ENCODE assay signal across 8 cellular contexts in the genomic region with DNA sequence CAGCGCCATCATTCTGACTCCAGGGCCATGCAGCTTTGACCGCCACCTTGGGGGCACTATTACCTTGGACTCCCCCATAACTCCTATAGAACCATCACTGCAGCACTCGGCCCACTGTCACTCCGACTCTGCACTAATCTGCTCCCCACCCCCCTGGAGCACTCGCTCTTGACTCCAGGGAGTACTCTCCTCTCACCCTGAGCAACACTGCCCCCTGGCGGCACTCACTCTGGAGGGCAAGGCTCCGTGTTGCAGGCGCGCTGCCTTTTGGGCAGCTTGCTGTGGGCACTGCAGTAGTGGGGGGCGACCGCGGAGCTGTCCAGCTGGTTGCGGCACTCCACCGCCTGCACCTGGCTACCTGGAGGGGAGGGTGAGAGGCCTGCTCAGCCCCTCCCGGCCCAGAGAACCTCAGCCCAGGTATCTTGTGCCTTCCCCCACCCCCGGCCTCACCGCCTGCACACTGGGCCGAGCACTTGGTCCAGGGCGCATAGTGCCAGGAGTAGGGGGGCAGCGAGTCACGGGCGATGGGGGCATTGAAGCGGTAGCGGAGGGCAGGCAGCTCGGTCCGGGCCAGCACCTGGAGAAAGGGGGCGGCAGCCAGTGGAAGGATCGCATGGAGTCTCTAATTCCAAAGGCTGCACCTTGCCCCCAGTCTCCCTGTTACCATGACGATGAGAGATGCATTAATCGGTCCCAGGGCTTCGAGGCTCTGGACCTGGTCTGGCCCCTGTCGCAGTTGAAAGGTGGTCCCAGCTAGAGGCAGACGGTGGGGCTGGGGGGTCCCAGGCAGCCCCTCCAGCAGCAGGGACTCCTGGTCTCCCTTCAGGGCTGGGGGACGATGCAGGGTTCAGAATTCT. TPM values are rescaled to one million over a fixed set of nuclear protein-coding genes. Genes with fewer than 3 reads are reported as not detected.
DNase-seq lines count a peak whose midpoint lies in the region; ATAC-seq and TF ChIP-seq lines count a peak whose summit lies in the region.

No MANE protein-coding gene starts in this region.

- peak; percentile 44 for TF ChIP-seq CTCF in fibroblast of villous mesenchyme (IDR thresholded peaks at IDR 0.05; ENCODE audit: insufficient read depth, low read depth, low read length)

- no peak overlapping the region for H3K4me3 ChIP-seq in fibroblast of villous mesenchyme (ENCODE audit: low read depth, low read length)

- DNase-seq in DMS 273 (lab: John Stamatoyannopoulos, UW; ENCODE audit: unreplicated experiment): peak; percentile 70
- no peak for DNase-seq in DMS 273 treated with DMSO at 0.1 percent for 48 hours (lab: John Stamatoyannopoulos, UW)
- peak; percentile 30 to 43 for DNase-seq in NCI-H1930 (lab: John Stamatoyannopoulos, UW)
- DNase-seq in activated CD8-positive, alpha-beta memory T cell treated with anti-CD3 and anti-CD28 coated beads, Interleukin-2, amount 50 U/mL, for 48 hours: peak; percentile 87
- no peak for DNase-seq in fibroblast of villous mesenchyme (ENCODE audit: low read depth)
- DNase-seq in stimulated activated CD4-positive, alpha-beta T cell treated with anti-CD3 and anti-CD28 coated beads, Interleukin-12 subunit alpha, Interleukin-12 subunit beta, amount 100 ng/mL, for 4 hours: peak; percentile 53

- ATAC-seq in GM19467 (IDR thresholded peaks at IDR 0.05; ENCODE audit: unreplicated experiment) (no peak), GM18907 (IDR thresholded peaks at IDR 0.05; ENCODE audit: unreplicated experiment) (no peak)

RNA-seq across cellular contexts. Expression of a gene that starts 8.9 kb away (rescaled TPM):
- total RNA-seq in fibroblast of villous mesenchyme: 0.32 and 1.3 TPM in 2 replicates

RNA-seq across cellular contexts. Expression of a gene that starts 24.4 kb away (rescaled TPM):
- 7.3 and 19.3 TPM in 2 replicates for total RNA-seq in fibroblast of villous mesenchyme

RNA-seq across cellular contexts. Expression of a gene that starts 44.3 kb away (rescaled TPM):
- not detected in 2 replicates for total RNA-seq in fibroblast of villous mesenchyme

Comparison
In these comparisons a context has a peak if more than half of its experiments do, and no peak if none do; other contexts are left out.
1. DNase-seq: peak in DMS 273 (single experiment), NCI-H1930 (2 of 2), activated CD8-positive, alpha-beta memory T cell treated with anti-CD3 and anti-CD28 coated beads, Interleukin-2, amount 50 U/mL, for 48 hours (single experiment) and stimulated activated CD4-positive, alpha-beta T cell treated with anti-CD3 and anti-CD28 coated beads, Interleukin-12 subunit alpha, Interleukin-12 subunit beta, amount 100 ng/mL, for 4 hours (single experiment); none in DMS 273 treated with DMSO at 0.1 percent for 48 hours (single experiment) and fibroblast of villous mesenchyme (single experiment).